13 cellular contexts compared by ENCODE assay signal in the genomic region with DNA sequence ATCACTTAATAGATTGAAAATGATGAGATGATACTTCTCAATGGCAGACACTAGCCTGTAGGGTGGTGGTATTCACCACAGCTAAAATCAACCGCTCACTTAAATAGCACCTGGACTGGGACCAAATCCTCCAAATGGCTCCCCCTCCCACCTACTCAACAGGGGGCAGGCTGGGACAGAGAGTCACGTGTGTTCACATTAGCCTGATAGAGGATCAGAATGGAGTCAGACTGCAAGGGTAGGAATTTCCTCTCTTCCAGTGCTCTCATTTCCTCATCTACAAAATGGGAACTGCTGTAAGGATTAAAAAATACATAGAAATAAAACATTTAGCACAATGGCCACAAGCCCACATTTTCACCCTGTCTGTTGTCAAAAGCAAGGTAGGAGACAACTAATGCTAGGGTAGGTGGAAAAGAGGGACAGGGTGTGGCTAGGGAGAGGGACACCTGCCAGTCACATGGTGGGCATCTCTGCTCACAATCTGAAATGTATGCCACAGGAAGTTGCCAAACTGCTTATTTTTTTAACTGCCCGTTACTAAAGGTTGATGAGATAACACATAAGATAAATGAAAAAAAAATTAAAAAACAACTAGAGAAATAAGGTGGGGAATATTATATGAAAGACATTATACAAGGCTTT. TPM values are rescaled to one million over a fixed set of nuclear protein-coding genes. Genes with fewer than 3 reads are reported as not detected.
DNase-seq lines count a peak whose midpoint lies in the region; ATAC-seq and TF ChIP-seq lines count a peak whose summit lies in the region.
"Had no signal": no experiment of that assay in that cellular context is flagged by ENCODE, and none has a peak within 500 bp of the region (broad histone marks: within the 10 kb centered on the region; RNA-seq: fewer than 3 reads in every experiment).

No MANE protein-coding gene starts in this region.

- CTCF ChIA-PET in activated CD4-positive, alpha-beta T cell treated with anti-CD3 and anti-CD28 coated beads, Interleukin-2, amount 10 ng/mL, durations not matched to agents 7 days and 5 days (lab: Charles Lee): no interaction called here
- CTCF ChIA-PET in HEK293T (lab: Yijun Ruan, JAX): no interaction called here
- CTCF ChIA-PET in activated B cell treated with CpG ODN at 0.5 μM for 24 hours (lab: Charles Lee): no interaction called here

- POLR2A ChIA-PET in activated CD4-positive, alpha-beta T cell treated with anti-CD3 and anti-CD28 coated beads, Interleukin-2, amount 10 ng/mL, durations not matched to agents 7 days and 5 days (lab: Charles Lee): no interaction called here
- POLR2A ChIA-PET in HEK293T (lab: Yijun Ruan, JAX): interaction anchor here (3.2 kb wide), 1 partner anchor 23 kb away, joined by 12 read pairs; no protein-coding TSS in a partner anchor
- POLR2A ChIA-PET in activated B cell treated with CpG ODN at 0.5 μM for 24 hours (lab: Charles Lee): interaction anchor here (0.6 to 0.7 kb wide), 3 partner anchors 22 to 51 kb away, joined by 3 to 7 read pairs (median 4); no protein-coding TSS in a partner anchor
- POLR2A ChIA-PET in naive thymus-derived CD8-positive, alpha-beta T cell (lab: Charles Lee): interaction anchor here (0.6 to 1.0 kb wide), 2 partner anchors 22 to 50 kb away, joined by 3 to 4 read pairs; no protein-coding TSS in a partner anchor

- peaks cover 4% of the 10 kb centered on the region for H3K9me3 Mint-ChIP-seq in activated CD4-positive, alpha-beta T cell treated with anti-CD3 and anti-CD28 coated beads, Interleukin-2, amount 10 ng/mL, durations not matched to agents 7 days and 5 days
- no peaks in the 10 kb centered on the region for H3K9me3 Mint-ChIP-seq in activated B cell treated with CpG ODN at 0.5 μM for 24 hours
- no peaks in the 10 kb centered on the region for H3K9me3 Mint-ChIP-seq in naive thymus-derived CD8-positive, alpha-beta T cell
- H3K9me3 Mint-ChIP-seq: activated CD4-positive, alpha-beta memory T cell treated with anti-CD3 and anti-CD28 coated beads for 36 hours; activated naive CD4-positive, alpha-beta T cell treated with anti-CD3 and anti-CD28 coated beads, Interleukin-2, amount 10 ng/mL, durations not matched to agents 7 days and 5 days had no signal

- intact Hi-C loops in activated B cell treated with CpG ODN at 0.5 μM for 24 hours (cut with micrococcal nuclease): no loop called here

- DNase-seq in activated CD4-positive, alpha-beta T cell treated with anti-CD3 and anti-CD28 coated beads, Interleukin-2, amount 10 ng/mL, durations not matched to agents 7 days and 5 days: no peak
- DNase-seq in activated CD4-positive, alpha-beta T cell treated with anti-CD3 and anti-CD28 coated beads, Interleukin-2, amount 50 U/mL, for 1 hour: no peak
- DNase-seq in HEK293T (ENCODE audit: extremely low spot score) (peak; percentile 22), activated B cell treated with CpG ODN at 0.5 μM for 24 hours (no peak), HPDE6-E6E7 (ENCODE audit: extremely low spot score) (no peak), cerebellar nuclear complex (lab: John Stamatoyannopoulos, UW) (no peak)
- no peak for DNase-seq in naive thymus-derived CD8-positive, alpha-beta T cell
- DNase-seq: activated CD4-positive, alpha-beta memory T cell treated with anti-CD3 and anti-CD28 coated beads for 36 hours; activated naive CD4-positive, alpha-beta T cell treated with anti-CD3 and anti-CD28 coated beads, Interleukin-2, amount 10 ng/mL, durations not matched to agents 7 days and 5 days; NCI-H1930; T-helper 1 cell had no signal

- H3K4me3 Mint-ChIP-seq in activated CD4-positive, alpha-beta T cell treated with anti-CD3 and anti-CD28 coated beads, Interleukin-2, amount 10 ng/mL, durations not matched to agents 7 days and 5 days: no peak overlapping the region
- H3K4me3 Mint-ChIP-seq in activated B cell treated with CpG ODN at 0.5 μM for 24 hours: no peak overlapping the region
- peak overlapping the region in 4 of 10 donors; percentile 16 to 39 (median 24) for H3K4me3 Mint-ChIP-seq in naive thymus-derived CD8-positive, alpha-beta T cell
- H3K4me3 Mint-ChIP-seq: activated CD4-positive, alpha-beta memory T cell treated with anti-CD3 and anti-CD28 coated beads for 36 hours; activated naive CD4-positive, alpha-beta T cell treated with anti-CD3 and anti-CD28 coated beads, Interleukin-2, amount 10 ng/mL, durations not matched to agents 7 days and 5 days had no signal

- H3K27ac Mint-ChIP-seq in activated CD4-positive, alpha-beta T cell treated with anti-CD3 and anti-CD28 coated beads, Interleukin-2, amount 10 ng/mL, durations not matched to agents 7 days and 5 days: peak overlapping the region; percentile 70
- peak overlapping the region; percentile 69 for H3K27ac Mint-ChIP-seq in activated B cell treated with CpG ODN at 0.5 μM for 24 hours
- H3K27ac Mint-ChIP-seq in naive thymus-derived CD8-positive, alpha-beta T cell: peak overlapping the region; percentile 70 to 91 (median 87)
- H3K27ac Mint-ChIP-seq: activated CD4-positive, alpha-beta memory T cell treated with anti-CD3 and anti-CD28 coated beads for 36 hours; activated naive CD4-positive, alpha-beta T cell treated with anti-CD3 and anti-CD28 coated beads, Interleukin-2, amount 10 ng/mL, durations not matched to agents 7 days and 5 days; progenitor cell of endocrine pancreas had no signal

- H3K36me3 Mint-ChIP-seq in activated CD4-positive, alpha-beta T cell treated with anti-CD3 and anti-CD28 coated beads, Interleukin-2, amount 10 ng/mL, durations not matched to agents 7 days and 5 days (ENCODE audit: low read depth): peaks cover 52% of the 10 kb centered on the region
- peaks cover 47% of the 10 kb centered on the region for H3K36me3 Mint-ChIP-seq in activated B cell treated with CpG ODN at 0.5 μM for 24 hours (ENCODE audit: low read depth)
- peaks cover 8 to 36% (median 31%) of the 10 kb centered on the region in 3 donors for H3K36me3 Mint-ChIP-seq in naive thymus-derived CD8-positive, alpha-beta T cell

- no peaks in the 10 kb centered on the region for H3K27me3 Mint-ChIP-seq in activated CD4-positive, alpha-beta T cell treated with anti-CD3 and anti-CD28 coated beads, Interleukin-2, amount 10 ng/mL, durations not matched to agents 7 days and 5 days
- no peaks in the 10 kb centered on the region for H3K27me3 Mint-ChIP-seq in activated B cell treated with CpG ODN at 0.5 μM for 24 hours
- H3K27me3 Mint-ChIP-seq in naive thymus-derived CD8-positive, alpha-beta T cell: no peaks in the 10 kb centered on the region
- H3K27me3 Mint-ChIP-seq: activated CD4-positive, alpha-beta memory T cell treated with anti-CD3 and anti-CD28 coated beads for 36 hours; activated naive CD4-positive, alpha-beta T cell treated with anti-CD3 and anti-CD28 coated beads, Interleukin-2, amount 10 ng/mL, durations not matched to agents 7 days and 5 days; progenitor cell of endocrine pancreas had no signal

- peaks cover 64% of the 10 kb centered on the region for H3K4me1 Mint-ChIP-seq in activated CD4-positive, alpha-beta T cell treated with anti-CD3 and anti-CD28 coated beads, Interleukin-2, amount 10 ng/mL, durations not matched to agents 7 days and 5 days
- peaks cover 36% of the 10 kb centered on the region for H3K4me1 Mint-ChIP-seq in activated B cell treated with CpG ODN at 0.5 μM for 24 hours
- H3K4me1 Mint-ChIP-seq in naive thymus-derived CD8-positive, alpha-beta T cell: peaks cover 23 to 71% (median 56%) of the 10 kb centered on the region in 4 donors

- ATAC-seq in activated B cell treated with CpG ODN at 0.5 μM for 24 hours (ENCODE audit: low read depth) (no peak), GM19328 (IDR thresholded peaks at IDR 0.05; ENCODE audit: unreplicated experiment) (no peak)
- peak in 1 of 2 donors; percentile 19 for ATAC-seq in naive thymus-derived CD8-positive, alpha-beta T cell

- TF ChIP-seq CTCF in activated B cell treated with CpG ODN at 0.5 μM for 24 hours (IDR thresholded peaks at IDR 0.05): no peak

TF ChIP-seq in HEK293T, 16 proteins besides CTCF, POLR2A, EP300 and RAD21:
- TF ChIP-seq, protein P1, sequence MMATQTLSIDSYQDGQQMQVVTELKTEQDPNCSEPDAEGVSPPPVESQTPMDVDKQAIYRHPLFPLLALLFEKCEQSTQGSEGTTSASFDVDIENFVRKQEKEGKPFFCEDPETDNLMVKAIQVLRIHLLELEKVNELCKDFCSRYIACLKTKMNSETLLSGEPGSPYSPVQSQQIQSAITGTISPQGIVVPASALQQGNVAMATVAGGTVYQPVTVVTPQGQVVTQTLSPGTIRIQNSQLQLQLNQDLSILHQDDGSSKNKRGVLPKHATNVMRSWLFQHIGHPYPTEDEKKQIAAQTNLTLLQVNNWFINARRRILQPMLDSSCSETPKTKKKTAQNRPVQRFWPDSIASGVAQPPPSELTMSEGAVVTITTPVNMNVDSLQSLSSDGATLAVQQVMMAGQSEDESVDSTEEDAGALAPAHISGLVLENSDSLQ (IDR thresholded peaks at IDR 0.05): no peak
- TF ChIP-seq L3MBTL2 (conservative IDR thresholded peaks at IDR 0.05) (no peak), FOXK2 (IDR thresholded peaks at IDR 0.05) (no peak), SP1 (IDR thresholded peaks at IDR 0.05) (no peak), TARDBP (IDR thresholded peaks at IDR 0.05) (no peak), CTBP1 (IDR thresholded peaks at IDR 0.05; ENCODE audit: borderline replicate concordance) (no peak), LEF1 (IDR thresholded peaks at IDR 0.05; ENCODE audit: borderline replicate concordance) (no peak), FOXA1 (IDR thresholded peaks at IDR 0.05) (no peak), FOXM1 (IDR thresholded peaks at IDR 0.05; ENCODE audit: borderline replicate concordance) (no peak), NFRKB (IDR thresholded peaks at IDR 0.05) (no peak), ZNF384 (IDR thresholded peaks at IDR 0.05) (no peak), BHLHE40 (IDR thresholded peaks at IDR 0.05; ENCODE audit: borderline replicate concordance) (no peak)

RNA-seq across cellular contexts. Expression of a gene that starts 55.3 kb away (rescaled TPM):
- total RNA-seq in activated CD4-positive, alpha-beta T cell treated with anti-CD3 and anti-CD28 coated beads, Interleukin-2, amount 10 ng/mL, durations not matched to agents 7 days and 5 days: 10 to 100 TPM; 59.4 to 61.6 TPM
- 79.6 and 90.4 TPM in 2 replicates for total RNA-seq in activated B cell treated with CpG ODN at 0.5 μM for 24 hours
- total RNA-seq in naive thymus-derived CD8-positive, alpha-beta T cell: 100 to 1,000 TPM; 116 to 126 TPM
- polyA plus RNA-seq in naive thymus-derived CD8-positive, alpha-beta T cell: 10 to 100 TPM; 17.5 to 29.3 (median 21.7) TPM
